Comparison of ENCODE assay signal across 8 cellular contexts in the genomic region with DNA sequence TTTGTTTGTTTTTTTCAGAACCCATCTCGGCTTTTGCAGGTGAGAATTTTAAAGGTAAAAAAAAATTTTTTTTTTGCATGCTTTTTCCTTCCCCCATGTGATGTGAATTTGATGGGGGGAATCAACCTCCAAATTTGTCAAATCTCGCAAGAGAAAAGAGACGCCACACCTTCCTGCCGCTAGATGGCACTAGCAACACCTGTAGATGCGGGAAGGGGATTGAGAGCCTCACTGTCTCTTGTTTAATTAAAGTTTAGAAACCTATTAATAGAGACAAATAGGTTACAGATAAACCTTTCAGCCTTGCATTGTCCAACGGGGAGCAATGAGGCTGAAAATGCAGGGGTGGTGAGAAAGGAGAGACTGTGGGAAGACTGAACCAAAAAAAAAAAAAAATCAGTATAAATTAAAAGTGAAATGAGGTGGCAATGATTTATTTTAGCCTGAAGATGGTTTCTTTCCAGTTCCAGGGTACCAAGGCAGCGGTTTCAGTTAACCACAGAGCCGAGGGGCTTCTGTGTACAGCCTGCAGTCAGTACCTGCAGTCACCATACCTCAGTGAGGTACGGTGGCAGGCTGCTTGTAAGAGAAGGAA.
DNase-seq lines count a peak whose midpoint lies in the region; ATAC-seq and TF ChIP-seq lines count a peak whose summit lies in the region.

No MANE protein-coding gene starts in this region.

- no peaks in the 10 kb centered on the region for H3K27me3 ChIP-seq in upper lobe of right lung

- peaks cover 27% of the 10 kb centered on the region for H3K36me3 ChIP-seq in upper lobe of right lung

- no peaks in the 10 kb centered on the region for H3K9me3 ChIP-seq in upper lobe of right lung

- no peak overlapping the region for H3K4me3 ChIP-seq in upper lobe of right lung

- H3K27ac ChIP-seq in upper lobe of right lung: peak overlapping the region; percentile 3

- TF ChIP-seq CTCF in upper lobe of right lung (IDR thresholded peaks at IDR 0.05): peak; percentile 90

- intact Hi-C loops in upper lobe of right lung (cut with DNase I): no loop called here

- peak; percentile 64 for ATAC-seq in HG02885 (IDR thresholded peaks at IDR 0.05; ENCODE audit: poor library complexity, unreplicated experiment)
- ATAC-seq in upper lobe of right lung: peak; percentile 63
- no peak for ATAC-seq in GM19463 (IDR thresholded peaks at IDR 0.05; ENCODE audit: unreplicated experiment)

- H3K4me1 ChIP-seq in upper lobe of right lung: peaks cover 35% of the 10 kb centered on the region

- DNase-seq in GM03348 (ENCODE audit: low spot score): peak; percentile 76
- DNase-seq in NCI-H82 treated with DMSO at 0.1 percent for 48 hours (lab: John Stamatoyannopoulos, UW; ENCODE audit: unreplicated experiment): peak; percentile 50
- peak; percentile 24 for DNase-seq in activated T-cell treated with anti-CD3 and anti-CD28 coated beads for 48 hours (ENCODE audit: low read depth)
- DNase-seq in fibroblast of peridontal ligament (ENCODE audit: extremely low read depth): peak; percentile 71
- DNase-seq in occipital lobe (lab: John Stamatoyannopoulos, UW): peak; percentile 5
- DNase-seq in upper lobe of right lung: peak; percentile 69

Comparison
In these comparisons a context has a peak if more than half of its experiments do, and no peak if none do; other contexts are left out.
1. DNase-seq: peak in every context shown above with its lines; median percentile 76 in GM03348; 71 in fibroblast of peridontal ligament; 69 in upper lobe of right lung; 50 in NCI-H82 treated with DMSO at 0.1 percent for 48 hours; 24 in activated T-cell treated with anti-CD3 and anti-CD28 coated beads for 48 hours; 5 in occipital lobe.